ENCODE assay signal across 16 cellular contexts in genomic region chr16:88993006-88993787, GRCh38. TPM values are rescaled to one million over a fixed set of nuclear protein-coding genes. Genes with fewer than 3 reads are reported as not detected.
A peak's percentile ranks its signal among the peaks of the same experiment; 100 is the strongest.
DNase-seq lines count a peak whose midpoint lies in the region; ATAC-seq and TF ChIP-seq lines count a peak whose summit lies in the region.
"Had no signal": no experiment of that assay in that cellular context is flagged by ENCODE, and none has a peak within 500 bp of the region (broad histone marks: within the 10 kb centered on the region; RNA-seq: fewer than 3 reads in every experiment).

No MANE protein-coding gene starts in this region.

- peaks cover 33% of the 10 kb centered on the region; the same call in 1 of the 2 replicates for H3F3A ChIP-seq in SU-DHL-6 (ENCODE audit: insufficient read depth)

- H4K20me1 ChIP-seq in SU-DHL-6 (ENCODE audit: low read depth, low read length), result no peaks in the 10 kb centered on the region

- H3K4me2 ChIP-seq in SU-DHL-6 (ENCODE audit: low read depth, low read length, poor library complexity, severe bottlenecking), result peak overlapping the region; percentile 60

- ATAC-seq in HG03460 (IDR thresholded peaks at IDR 0.05; ENCODE audit: unreplicated experiment) (no peak), GM21515 (IDR thresholded peaks at IDR 0.05; ENCODE audit: unreplicated experiment) (no peak)
- ATAC-seq: Panc1 had no signal

- no peak overlapping the region for H3K4me3 ChIP-seq in SU-DHL-6 (ENCODE audit: insufficient read depth, low read length, poor library complexity, severe bottlenecking)
- H3K4me3 ChIP-seq: lower lobe of right lung had no signal

- TF ChIP-seq CTCF in SU-DHL-6 (IDR thresholded peaks at IDR 0.05; ENCODE audit: insufficient read depth, low read length, poor library complexity, severe bottlenecking), result no peak

- peak overlapping the region; percentile 58 for H3K9ac ChIP-seq in SU-DHL-6 (ENCODE audit: low read length)

- H3K79me2 ChIP-seq in SU-DHL-6 (ENCODE audit: insufficient read depth, low read length), result no peaks in the 10 kb centered on the region

- no peaks in the 10 kb centered on the region for H3K27me3 ChIP-seq in SU-DHL-6 (ENCODE audit: low read length)

- H3K9me3 ChIP-seq in SU-DHL-6 (ENCODE audit: insufficient read depth, low read length), result peaks cover 11% of the 10 kb centered on the region; the same call in 1 of the 2 replicates

- H3K27ac ChIP-seq in SU-DHL-6 (ENCODE audit: low read depth, low read length), result peak overlapping the region; percentile 98
- H3K27ac ChIP-seq: lower lobe of right lung, VCaP had no signal

- H3K9me2 ChIP-seq in SU-DHL-6 (replicated peaks; ENCODE audit: insufficient read depth, low read length), result no peaks in the 10 kb centered on the region

- DNase-seq in GDM1 (lab: John Stamatoyannopoulos, UW), result peak; percentile 47
- DNase-seq in MV-4-11 (lab: John Stamatoyannopoulos, UW), result peak; percentile 62
- DNase-seq in myocyte (ENCODE audit: low read depth), result peak; percentile 75
- no peak for DNase-seq in DMS53 (lab: John Stamatoyannopoulos, UW)
- DNase-seq in activated naive CD4-positive, alpha-beta T cell (lab: John Stamatoyannopoulos, UW), result no peak
- DNase-seq: activated T-cell treated with anti-CD3 and anti-CD28 coated beads, Interleukin-2, amount 50 U/mL, for 48 hours; CD4-positive, alpha-beta memory T cell; lower lobe of right lung; NCI-H1105 treated with DMSO at 0.1 percent for 48 hours; stimulated activated naive CD4-positive, alpha-beta T cell had no signal

- H2AFZ ChIP-seq in SU-DHL-6 (ENCODE audit: low read depth, low read length, severe bottlenecking), result no peak overlapping the region

- no peaks in the 10 kb centered on the region for H3K36me3 ChIP-seq in SU-DHL-6 (ENCODE audit: low read length)
- H3K36me3 ChIP-seq: lower lobe of right lung had no signal

RNA-seq across cellular contexts. Expression of gene CBFA2T3, which starts 16.2 kb away (rescaled TPM):
- 0.72 and 1.7 TPM in 2 replicates for total RNA-seq in myocyte
- 1.6 TPM for polyA plus RNA-seq in myocyte (2012)
- total RNA-seq: osteocyte had no signal

Comparison
In these comparisons a context has a peak if more than half of its experiments do, and no peak if none do; other contexts are left out.
1. DNase-seq: peak in GDM1 (single experiment), MV-4-11 (single experiment) and myocyte (single experiment); none in DMS53 (single experiment) and activated naive CD4-positive, alpha-beta T cell (0 of 4).